ENCODE assay signal across 28 cellular contexts in genomic region chr6:136677822-136678221, GRCh38.
A peak's percentile ranks its signal among the peaks of the same experiment; 100 is the strongest.
DNase-seq lines count a peak whose midpoint lies in the region; ATAC-seq, FAIRE-seq and TF ChIP-seq lines count a peak whose summit lies in the region.
"Had no signal": no experiment of that assay in that cellular context is flagged by ENCODE, and none has a peak within 500 bp of the region (broad histone marks: within the 10 kb centered on the region; RNA-seq: fewer than 3 reads in every experiment).

No MANE protein-coding gene starts in this region.

- in situ Hi-C loops in brain microvascular endothelial cell (cut with HindIII; ENCODE audit: low pct_ligation_motif_present, low sequenced_read_pairs): no loop called here

- CTCF ChIA-PET in HCT116 (lab: Charles Lee): no interaction called here

- no peak for ATAC-seq in HCT116
- ATAC-seq in body of pancreas: peak; percentile 60
- ATAC-seq in pancreas: peak in 3 of 4 donors; percentile 72 to 85 (median 85)
- ATAC-seq in GM18909 (IDR thresholded peaks at IDR 0.05; ENCODE audit: poor library complexity, unreplicated experiment): no peak
- ATAC-seq in sciatic nerve: no peak
- ATAC-seq: activated naive CD4-positive, alpha-beta T cell treated with anti-CD3 and anti-CD28 coated beads, Interleukin-2, amount 50 U/mL, for 72 hours; HepG2; natural killer cell; stimulated activated naive B cell treated with anti-CD40 and anti-IgM and Interleukin-4, amounts not matched to agents 10 μg/mL and 1 μg/mL and 100 μg/mL, for 72 hours had no signal

- H2AFZ ChIP-seq in HCT116 (ENCODE audit: low read depth, low read length, poor library complexity, severe bottlenecking): no peak overlapping the region

- RAD21 ChIA-PET in HCT116 (lab: Charles Lee; ENCODE audit: low non-redundant PET in 1 of 2, low total read pairs in 2 of 2, uncharacterized antibody in 2 of 2, unreplicated experiment in 2 of 2): no interaction called here

- POLR2A ChIA-PET in HCT116 (lab: Charles Lee): no interaction called here

- no peak overlapping the region for H3K9ac ChIP-seq in HCT116 (ENCODE audit: low read length)

- no peak overlapping the region for H3K27ac ChIP-seq in HCT116 (ENCODE audit: low read depth, low read length)
- peak overlapping the region in 2 of 4 donors; percentile 0 to 14 for H3K27ac ChIP-seq in body of pancreas
- H3K27ac ChIP-seq in pancreas: peak overlapping the region in 2 of 4 donors; percentile 17 to 37
- H3K27ac ChIP-seq in brain microvascular endothelial cell: no peak overlapping the region
- H3K27ac ChIP-seq: cardiac muscle cell had no signal

- H3K9me2 ChIP-seq in HCT116 (ENCODE audit: insufficient read depth): no peaks in the 10 kb centered on the region

- no TSS peak for BruUV-seq in HCT116 (replicated peaks; lab: Mats Ljungman, UMichigan)

- DNase-seq in HCT116 (ENCODE audit: low read depth, low spot score) (no peak), body of pancreas (peak in 1 of 4 donors; percentile 32), pancreas (no peak), brain microvascular endothelial cell (no peak), sciatic nerve (ENCODE audit: low spot score) (no peak)
- DNase-seq in stimulated activated CD4-positive, alpha-beta T cell treated with anti-CD3 and anti-CD28 coated beads, Interleukin-2, amount 100 ng/mL, for 48 hours: no peak
- DNase-seq: activated CD4-positive, alpha-beta T cell treated with anti-CD3 and anti-CD28 coated beads for 48 hours; AML-193; CD4-positive, CD25-positive, alpha-beta regulatory T cell; H9; Karpas-422; natural killer cell; NCI-H1417 treated with DMSO at 0.1 percent for 48 hours; NCI-H2081; NCI-H2227 treated with DMSO at 0.1 percent for 48 hours; NCI-H69; occipital lobe; stimulated activated naive B cell treated with anti-CD40 and anti-IgM and Interleukin-4, amounts not matched to agents 10 μg/mL and 1 μg/mL and 100 μg/mL, for 72 hours; substantia nigra had no signal

- TF ChIP-seq POLR2A in HCT116 (IDR thresholded peaks at IDR 0.05; ENCODE audit: borderline replicate concordance, extremely low read depth, insufficient read depth, insufficient read length): no peak
- TF ChIP-seq POLR2A in body of pancreas (IDR thresholded peaks at IDR 0.05): no peak

- intact Hi-C loops in HCT116 (cut with micrococcal nuclease) (no loop called here), body of pancreas (cut with DNase I) (no loop called here), pancreas (cut with DNase I) (no loop called here), sciatic nerve (cut with DNase I) (no loop called here)

- TF ChIP-seq CTCF in HCT116 (IDR thresholded peaks at IDR 0.05 in 2 of 3, conservative IDR thresholded peaks at IDR 0.05 in 1 of 3; ENCODE audit: borderline replicate concordance in 1 of 3, insufficient read depth in 1 of 3, low read depth in 2 of 3, low read length in 2 of 3) (no peak), body of pancreas (IDR thresholded peaks at IDR 0.05) (no peak), pancreas (IDR thresholded peaks at IDR 0.05) (no peak), brain microvascular endothelial cell (IDR thresholded peaks at IDR 0.05; ENCODE audit: low read depth, low read length, missing control alignments) (no peak)

- H4K20me1 ChIP-seq in HCT116 (ENCODE audit: insufficient read depth): no peaks in the 10 kb centered on the region

- FAIRE-seq in islet of Langerhans (lab: Jason Lieb, UNC): peak; percentile 64
- no peak for FAIRE-seq in pancreas (lab: Jason Lieb, UNC)
- FAIRE-seq: A204.1, D721Med, GM18507, HepG2 had no signal

- H3K9me3 ChIP-seq in HCT116 (ENCODE audit: control insufficient read depth in 1 of 2, insufficient read depth in 1 of 2, low read depth in 1 of 2, low read length in 2 of 2) (no peaks in the 10 kb centered on the region), body of pancreas (no peaks in the 10 kb centered on the region), pancreas (no peaks in the 10 kb centered on the region)
- H3K9me3 ChIP-seq: upper lobe of left lung had no signal

- no peaks in the 10 kb centered on the region for H3K4me1 ChIP-seq in HCT116 (ENCODE audit: control insufficient read depth in 1 of 2, insufficient read depth in 2 of 2, low read length in 2 of 2)
- H3K4me1 ChIP-seq in body of pancreas: peaks cover 18% of the 10 kb centered on the region
- peaks cover 0 to 12% (median 5%) of the 10 kb centered on the region in 3 donors for H3K4me1 ChIP-seq in pancreas
- H3K4me1 ChIP-seq: upper lobe of left lung had no signal

- no peak overlapping the region for H3K4me2 ChIP-seq in HCT116 (ENCODE audit: low read length)

- no peaks in the 10 kb centered on the region for H3K79me2 ChIP-seq in HCT116 (ENCODE audit: insufficient read depth, low read length)

- TF ChIP-seq RAD21 in HCT116 (IDR thresholded peaks at IDR 0.05; ENCODE audit: low read depth): no peak

- no peaks in the 10 kb centered on the region for H3K36me3 ChIP-seq in HCT116 (ENCODE audit: control insufficient read depth in 1 of 2, insufficient read depth in 2 of 2, low read length in 2 of 2)
- no peaks in the 10 kb centered on the region for H3K36me3 ChIP-seq in body of pancreas (replicated peaks in 1 of 2; ENCODE audit: insufficient read depth in 1 of 2, low read depth in 2 of 2)
- H3K36me3 ChIP-seq in pancreas: no peaks in the 10 kb centered on the region
- H3K36me3 ChIP-seq in brain microvascular endothelial cell (replicated peaks): no peaks in the 10 kb centered on the region
- H3K36me3 ChIP-seq: cardiac muscle cell had no signal

- H3K4me3 ChIP-seq in HCT116 (replicated peaks in 1 of 2; ENCODE audit: low read depth in 1 of 2, low read length in 2 of 2): no peak overlapping the region
- no peak overlapping the region for H3K4me3 ChIP-seq in body of pancreas
- H3K4me3 ChIP-seq in pancreas: no peak overlapping the region
- no peak overlapping the region for H3K4me3 ChIP-seq in brain microvascular endothelial cell (ENCODE audit: low read depth, low read length)
- H3K4me3 ChIP-seq: cardiac muscle cell, upper lobe of left lung had no signal

- H3K27me3 ChIP-seq in HCT116 (ENCODE audit: insufficient read depth, low read length) (no peaks in the 10 kb centered on the region), body of pancreas (no peaks in the 10 kb centered on the region), pancreas (no peaks in the 10 kb centered on the region), brain microvascular endothelial cell (replicated peaks) (no peaks in the 10 kb centered on the region)
- H3K27me3 ChIP-seq: cardiac muscle cell, upper lobe of left lung had no signal

TF ChIP-seq in HCT116, 20 proteins besides CTCF, POLR2A, EP300 and RAD21:
- TF ChIP-seq ATF3 (IDR thresholded peaks at IDR 0.05): no peak
- no peak for TF ChIP-seq EZH2 (IDR thresholded peaks at IDR 0.05)
- TF ChIP-seq CBX3 (IDR thresholded peaks at IDR 0.05; ENCODE audit: low read depth): no peak
- 0 out of 2 replicates have a peak, but pooled peaks have one; percentile 15 for TF ChIP-seq JUND (IDR thresholded peaks at IDR 0.05)
- no peak for TF ChIP-seq ELF1 (IDR thresholded peaks at IDR 0.05; ENCODE audit: borderline replicate concordance, low read depth)
- no peak for TF ChIP-seq TCF7L2 (IDR thresholded peaks at IDR 0.05; ENCODE audit: borderline replicate concordance, extremely low read depth, insufficient read depth, insufficient read length)

Comparison
In these comparisons a context has a peak if more than half of its experiments do, and no peak if none do; other contexts are left out.
1. ATAC-seq: peak in body of pancreas (single experiment) and pancreas (3 of 4); none in HCT116 (single experiment), GM18909 (single experiment) and sciatic nerve (single experiment).